Comparison of ENCODE assay signal across 8 cellular contexts in genomic region chr7:77757589-77757988, GRCh38. TPM values are rescaled to one million over a fixed set of nuclear protein-coding genes. Genes with fewer than 3 reads are reported as not detected.
A peak's percentile ranks its signal among the peaks of the same experiment; 100 is the strongest.
DNase-seq lines count a peak whose midpoint lies in the region; ATAC-seq, FAIRE-seq and TF ChIP-seq lines count a peak whose summit lies in the region.

No MANE protein-coding gene starts in this region.

- no peak overlapping the region for H3K27ac ChIP-seq in adrenal gland

- H3K27me3 ChIP-seq in adrenal gland, result no peaks in the 10 kb centered on the region

- H3K4me1 ChIP-seq in adrenal gland (replicated peaks in 1 of 2), result peaks cover 0 to 15% of the 10 kb centered on the region in 2 donors

- TF ChIP-seq POLR2A in adrenal gland (IDR thresholded peaks at IDR 0.05), result no peak

- ATAC-seq in GM18502 (IDR thresholded peaks at IDR 0.05; ENCODE audit: poor library complexity, unreplicated experiment) (peak; percentile 83), GM19463 (IDR thresholded peaks at IDR 0.05; ENCODE audit: unreplicated experiment) (peak; percentile 96), HG03095 (IDR thresholded peaks at IDR 0.05; ENCODE audit: unreplicated experiment) (peak; percentile 85), esophagus mucosa (peak; percentile 42)

- intact Hi-C loops in adrenal gland (cut with DNase I), result loop anchor here (5.0 kb wide), 1 partner anchor 100 kb away; no protein-coding TSS in a partner anchor

- DNase-seq in RCC 7860 (ENCODE audit: low spot score) (no peak), HTR-8/SVneo (ENCODE audit: insufficient read length, low spot score) (no peak), adrenal gland (no peak)
- DNase-seq in stimulated activated naive CD4-positive, alpha-beta T cell (lab: John Stamatoyannopoulos, UW), result no peak

- no peaks in the 10 kb centered on the region for H3K36me3 ChIP-seq in adrenal gland (replicated peaks in 1 of 2)

- FAIRE-seq in RCC 7860 (lab: Jason Lieb, UNC) (no peak), HTR-8/SVneo (lab: Jason Lieb, UNC) (no peak)

- no peak for TF ChIP-seq CTCF in adrenal gland (IDR thresholded peaks at IDR 0.05)

- 27 to 40% (median 34%) methylated on average over 1 of the region's 1 CpG for WGBS in adrenal gland, 4 donors

- H3K4me3 ChIP-seq in adrenal gland, result no peak overlapping the region

- no peaks in the 10 kb centered on the region for H3K9me3 ChIP-seq in adrenal gland (replicated peaks in 1 of 3)

RNA-seq across cellular contexts. Expression of gene TMEM60, which starts 40.6 kb away (rescaled TPM):
- total RNA-seq in esophagus mucosa, result 5.9 TPM
- total RNA-seq in adrenal gland, result 10 to 100 TPM; 13.8 to 30.6 (median 16.9) TPM
- polyA plus RNA-seq in adrenal gland, result 10 to 100 TPM; 21.7 to 25.2 (median 23.1) TPM

RNA-seq across cellular contexts. Expression of gene PHTF2, which starts 41.0 kb away (rescaled TPM):
- 8.3 TPM for total RNA-seq in esophagus mucosa
- total RNA-seq in adrenal gland, result 10 to 100 TPM in 5 of 8 donors, 1 to 10 TPM in 3; 8.0 to 13.7 (median 10.6) TPM
- polyA plus RNA-seq in adrenal gland, result 1 to 10 TPM; 4.3 to 8.2 (median 5.8) TPM

Comparison
In these comparisons a context has a peak if more than half of its experiments do, and no peak if none do; other contexts are left out.
1. ATAC-seq: peak in every context shown above with its lines; median percentile 96 in GM19463; 85 in HG03095; 83 in GM18502; 42 in esophagus mucosa.